12 cellular contexts compared by ENCODE assay signal in the genomic region with DNA sequence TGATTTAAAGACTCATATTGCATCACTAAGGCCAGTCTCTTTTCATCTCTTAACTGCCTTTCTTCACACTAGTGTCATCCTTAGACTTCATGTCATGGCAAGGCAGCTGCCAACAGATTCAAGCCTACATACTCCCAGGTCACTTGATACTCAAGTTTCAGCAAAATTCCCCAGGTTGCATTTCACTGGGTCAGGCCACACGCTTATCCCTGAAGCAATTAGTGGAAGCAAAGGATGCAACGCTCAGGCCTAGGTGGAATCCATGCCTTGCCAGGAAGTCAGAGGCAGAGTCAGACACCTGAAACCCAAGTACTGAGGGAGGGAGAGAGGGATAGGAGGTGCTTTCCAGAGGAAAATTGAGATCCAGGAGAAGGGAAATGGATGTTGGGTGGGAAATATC. TPM values are rescaled to one million over a fixed set of nuclear protein-coding genes. Genes with fewer than 3 reads are reported as not detected.
DNase-seq lines count a peak whose midpoint lies in the region; ATAC-seq, FAIRE-seq and TF ChIP-seq lines count a peak whose summit lies in the region.
"Had no signal": no experiment of that assay in that cellular context is flagged by ENCODE, and none has a peak within 500 bp of the region (broad histone marks: within the 10 kb centered on the region; RNA-seq: fewer than 3 reads in every experiment).

No MANE protein-coding gene starts in this region.

- H3K36me3 ChIP-seq in KMS-11 (ENCODE audit: insufficient read depth) (no peaks in the 10 kb centered on the region), adipocyte (ENCODE audit: control insufficient read depth, insufficient read depth, low read length, severe bottlenecking) (no peaks in the 10 kb centered on the region), psoas muscle (ENCODE audit: insufficient read depth in 1 of 2, low read depth in 1 of 2) (no peaks in the 10 kb centered on the region)

- no peak for FAIRE-seq in D721Med (lab: Jason Lieb, UNC)

- H3K4me1 ChIP-seq in KMS-11 (ENCODE audit: low read depth, poor library complexity, severe bottlenecking) (peaks cover 17% of the 10 kb centered on the region), adipocyte (ENCODE audit: control insufficient read depth, insufficient read depth, low read length) (peaks cover 20% of the 10 kb centered on the region), psoas muscle (peaks cover 32% of the 10 kb centered on the region)

- WGBS in psoas muscle, 3 donors = 28 to 47% (median 45%) methylated on average over 2 of the region's 2 CpGs

- intact Hi-C loops in psoas muscle (cut with DNase I) = loop anchor here in 1 of 2 donors (10.0 kb wide), 2 partner anchors 317 to 737 kb away; a partner anchor contains a TSS

- H3K27ac ChIP-seq in KMS-11 = no peak overlapping the region
- H3K27ac ChIP-seq in psoas muscle = no peak overlapping the region

- ATAC-seq in GM21360 (IDR thresholded peaks at IDR 0.05; ENCODE audit: unreplicated experiment) (peak; percentile 7), psoas muscle (peak; percentile 34 to 74 (median 50))

- H3K9me3 ChIP-seq in adipocyte (ENCODE audit: control insufficient read depth, low read length) = no peaks in the 10 kb centered on the region
- no peaks in the 10 kb centered on the region for H3K9me3 ChIP-seq in psoas muscle

- H4K20me1 ChIP-seq in KMS-11 (ENCODE audit: insufficient read depth) = no peaks in the 10 kb centered on the region

- no peaks in the 10 kb centered on the region for H3K79me2 ChIP-seq in KMS-11 (ENCODE audit: insufficient read depth, low read depth)

- H3K4me2 ChIP-seq in KMS-11 = peak overlapping the region; percentile 44; the same call in 1 of the 2 replicates

- H3K4me3 ChIP-seq in KMS-11 (IDR thresholded peaks at IDR 0.05; ENCODE audit: insufficient read depth, low read depth, low read length) = no peak overlapping the region
- no peak overlapping the region for H3K4me3 ChIP-seq in adipocyte (ENCODE audit: low read length)
- H3K4me3 ChIP-seq in psoas muscle = no peak overlapping the region

- H2AFZ ChIP-seq in KMS-11 (ENCODE audit: low read depth) = peak overlapping the region; percentile 55; the same call in 1 of the 2 replicates

- H3K9ac ChIP-seq in KMS-11 (no peak overlapping the region), adipocyte (ENCODE audit: low read length) (no peak overlapping the region)

- TF ChIP-seq CTCF in KMS-11 (conservative IDR thresholded peaks at IDR 0.05; ENCODE audit: low read depth, low read length) = no peak
- TF ChIP-seq CTCF in psoas muscle (IDR thresholded peaks at IDR 0.05) = no peak
- TF ChIP-seq CTCF in D721Med (IDR thresholded peaks at IDR 0.05; ENCODE audit: insufficient read depth, missing control alignments) = no peak

- H3K27me3 ChIP-seq in KMS-11 (ENCODE audit: insufficient read depth, low read depth) = no peaks in the 10 kb centered on the region
- no peaks in the 10 kb centered on the region for H3K27me3 ChIP-seq in adipocyte (replicated peaks; ENCODE audit: control insufficient read depth, insufficient read depth, low read length)
- H3K27me3 ChIP-seq in psoas muscle (ENCODE audit: insufficient read depth in 3 of 3, low read length in 2 of 3) = no peaks in the 10 kb centered on the region

- DNase-seq in adipocyte (ENCODE audit: low read depth) = peak; percentile 15
- DNase-seq in psoas muscle = no peak
- no peak for DNase-seq in germinal center (ENCODE audit: low spot score)
- DNase-seq in UCSD-AML1 (lab: John Stamatoyannopoulos, UW; ENCODE audit: unreplicated experiment) = no peak
- no peak for DNase-seq in D721Med (ENCODE audit: insufficient read length, low spot score)
- DNase-seq: activated naive CD4-positive, alpha-beta T cell treated with Interleukin-2 at 50 U/mL for 16 hours; effector memory CD4-positive, alpha-beta T cell; islet precursor cell; NK-92 treated with Interleukin-12 subunit alpha and Interleukin-12 subunit beta, amount 100 ng/mL, for 24 hours had no signal

RNA-seq across cellular contexts. Expression of a gene that starts 28.9 kb away (rescaled TPM):
- 10 to 100 TPM; 12.7 to 21.1 (median 15.6) TPM for total RNA-seq in psoas muscle
- polyA plus RNA-seq in psoas muscle = 10 to 100 TPM in 2 of 3 donors, 1 to 10 TPM in 1; 6.7 to 15.6 (median 14.3) TPM

RNA-seq across cellular contexts. Expression of a gene that starts 29.1 kb away (rescaled TPM):
- under 1 TPM in 1 of 4 donors, not detected in 3; 0.04 TPM for total RNA-seq in psoas muscle
- under 1 TPM in 2 of 3 donors, not detected in 1; 0.01 TPM for polyA plus RNA-seq in psoas muscle
- polyA plus RNA-seq: naive thymus-derived CD8-positive, alpha-beta T cell had no signal
